8 cellular contexts compared by ENCODE assay signal in the genomic region with DNA sequence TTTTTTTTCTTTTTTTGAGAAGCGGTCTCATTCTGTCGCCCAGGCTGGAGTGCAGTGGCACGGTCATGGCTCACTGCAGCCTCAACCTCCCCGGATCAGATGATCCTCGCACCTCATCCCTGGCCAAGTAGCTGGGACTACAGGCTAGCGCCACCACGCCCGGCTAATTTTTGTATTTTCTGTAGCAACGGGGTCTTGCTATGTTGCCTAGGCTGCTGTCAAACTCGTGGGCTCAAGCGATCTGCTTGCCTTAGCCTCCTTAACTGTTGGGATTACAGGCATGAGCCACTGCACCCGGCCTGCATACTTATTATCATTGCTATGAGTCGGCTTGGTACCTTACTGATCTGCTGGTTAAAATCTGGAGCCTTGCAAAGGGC. TPM values are rescaled to one million over a fixed set of nuclear protein-coding genes. Genes with fewer than 3 reads are reported as not detected.
DNase-seq lines count a peak whose midpoint lies in the region; ATAC-seq and TF ChIP-seq lines count a peak whose summit lies in the region.

No MANE protein-coding gene starts in this region.

- H3K4me2 ChIP-seq in osteoblast (ENCODE audit: insufficient read depth, low read length): peak overlapping the region; percentile 86

- H3K79me2 ChIP-seq in osteoblast (ENCODE audit: insufficient read depth, low read length): peaks cover 48% of the 10 kb centered on the region

- H3K4me1 Mint-ChIP-seq in activated B cell treated with CpG ODN at 0.5 μM for 24 hours: peaks cover 82% of the 10 kb centered on the region

- H3K9me3 ChIP-seq in BE2C: no peaks in the 10 kb centered on the region
- no peaks in the 10 kb centered on the region for H3K9me3 ChIP-seq in HEK293 (ENCODE audit: control insufficient read depth, insufficient read depth, low read depth, low read length)
- no peaks in the 10 kb centered on the region for H3K9me3 ChIP-seq in osteoblast (ENCODE audit: low read depth, low read length)

- peak overlapping the region; percentile 98 for H3K4me3 Mint-ChIP-seq in activated B cell treated with CpG ODN at 0.5 μM for 24 hours

- peaks cover 58% of the 10 kb centered on the region for H3K36me3 Mint-ChIP-seq in activated B cell treated with CpG ODN at 0.5 μM for 24 hours (ENCODE audit: low read depth)

- H4K20me1 ChIP-seq in osteoblast (ENCODE audit: insufficient read depth, low read length): peaks cover 14% of the 10 kb centered on the region

- in situ Hi-C loops in KBM-7 (cut with MboI; ENCODE audit: low pct_unique_long_range_greater_than_20kb, low sequenced_read_pairs): no loop called here

- H3K27ac ChIP-seq in HEK293 (ENCODE audit: extremely low read depth, low read depth, low read length) (peak overlapping the region; percentile 53), osteoblast (ENCODE audit: low read depth, low read length) (peak overlapping the region; percentile 93)

- POLR2A ChIA-PET in HEK293 (lab: Yijun Ruan, JAX): no interaction called here
- POLR2A ChIA-PET in activated B cell treated with CpG ODN at 0.5 μM for 24 hours (lab: Charles Lee): interaction anchor here (1.4 kb wide), 1 partner anchor 31 kb away, joined by 5 read pairs; the partner anchor contains the start of genes CENPP and NOL8

- peak overlapping the region; percentile 98 for H3K27ac Mint-ChIP-seq in activated B cell treated with CpG ODN at 0.5 μM for 24 hours

- ATAC-seq in activated B cell treated with CpG ODN at 0.5 μM for 24 hours (ENCODE audit: low read depth) (peak; percentile 7), HG02885 (IDR thresholded peaks at IDR 0.05; ENCODE audit: poor library complexity, unreplicated experiment) (no peak), GM19035 (IDR thresholded peaks at IDR 0.05; ENCODE audit: unreplicated experiment) (no peak)

- no peaks in the 10 kb centered on the region for H3K27me3 Mint-ChIP-seq in activated B cell treated with CpG ODN at 0.5 μM for 24 hours

- TF ChIP-seq CTCF in BE2C (IDR thresholded peaks at IDR 0.05; ENCODE audit: low read depth, low read length) (no peak), HEK293 (tag by site-specific recombination; IDR thresholded peaks at IDR 0.05) (no peak), activated B cell treated with CpG ODN at 0.5 μM for 24 hours (IDR thresholded peaks at IDR 0.05) (no peak), fibroblast of mammary gland (conservative IDR thresholded peaks at IDR 0.05; ENCODE audit: control insufficient read depth, insufficient read depth, low read depth, low read length) (no peak), osteoblast (IDR thresholded peaks at IDR 0.05; ENCODE audit: extremely low read depth, low read depth, low read length) (no peak)

- H3K27me3 ChIP-seq in BE2C: no peaks in the 10 kb centered on the region
- H3K27me3 ChIP-seq in osteoblast (ENCODE audit: insufficient read depth, low read length): no peaks in the 10 kb centered on the region

- peaks cover 51% of the 10 kb centered on the region for H3K36me3 ChIP-seq in BE2C
- H3K36me3 ChIP-seq in HEK293 (ENCODE audit: control insufficient read depth in 2 of 2, insufficient read depth in 1 of 2, low read length in 2 of 2): peaks cover 7 to 45% of the 10 kb centered on the region in 2 experiments
- H3K36me3 ChIP-seq in osteoblast (ENCODE audit: insufficient read depth, low read length): peaks cover 38% of the 10 kb centered on the region

- no peaks in the 10 kb centered on the region for H3K9me3 Mint-ChIP-seq in activated B cell treated with CpG ODN at 0.5 μM for 24 hours

- H2AFZ ChIP-seq in osteoblast (ENCODE audit: low read length): peak overlapping the region; percentile 88

- H3K4me1 ChIP-seq in BE2C (no peaks in the 10 kb centered on the region), HEK293 (ENCODE audit: control insufficient read depth, insufficient read depth, low read length) (no peaks in the 10 kb centered on the region; the same call in 1 of the 2 replicates), osteoblast (ENCODE audit: insufficient read depth, low read length) (peaks cover 23% of the 10 kb centered on the region)

- peak overlapping the region; percentile 80 for H3K4me3 ChIP-seq in BE2C (ENCODE audit: low read depth, low read length)
- H3K4me3 ChIP-seq in HEK293 (ENCODE audit: low read depth, low read length): peak overlapping the region; percentile 98
- peak overlapping the region; percentile 96 for H3K4me3 ChIP-seq in fibroblast of mammary gland (ENCODE audit: control insufficient read depth, low read depth, low read length)
- peak overlapping the region; percentile 81 for H3K4me3 ChIP-seq in osteoblast (ENCODE audit: insufficient read depth, low read length)

- CTCF ChIA-PET in HEK293 (lab: Yijun Ruan, JAX) (no interaction called here), activated B cell treated with CpG ODN at 0.5 μM for 24 hours (lab: Charles Lee) (no interaction called here)

- intact Hi-C loops in activated B cell treated with CpG ODN at 0.5 μM for 24 hours (cut with micrococcal nuclease): no loop called here

- DNase-seq in BE2C (peak; percentile 16), activated B cell treated with CpG ODN at 0.5 μM for 24 hours (no peak), fibroblast of mammary gland (ENCODE audit: low read depth) (peak; percentile 34), osteoblast (ENCODE audit: insufficient read length, low spot score, missing footprints) (no peak), KBM-7 (no peak)

TF ChIP-seq in HEK293, 187 proteins besides CTCF, POLR2A, EP300 and RAD21 (continues in another document):
- TF ChIP-seq ZNF701 (tag by site-specific recombination; IDR thresholded peaks at IDR 0.05) (no peak), ZNF335 (tag by site-specific recombination; conservative IDR thresholded peaks at IDR 0.05) (peak; percentile 61)
- TF ChIP-seq, protein P1, sequence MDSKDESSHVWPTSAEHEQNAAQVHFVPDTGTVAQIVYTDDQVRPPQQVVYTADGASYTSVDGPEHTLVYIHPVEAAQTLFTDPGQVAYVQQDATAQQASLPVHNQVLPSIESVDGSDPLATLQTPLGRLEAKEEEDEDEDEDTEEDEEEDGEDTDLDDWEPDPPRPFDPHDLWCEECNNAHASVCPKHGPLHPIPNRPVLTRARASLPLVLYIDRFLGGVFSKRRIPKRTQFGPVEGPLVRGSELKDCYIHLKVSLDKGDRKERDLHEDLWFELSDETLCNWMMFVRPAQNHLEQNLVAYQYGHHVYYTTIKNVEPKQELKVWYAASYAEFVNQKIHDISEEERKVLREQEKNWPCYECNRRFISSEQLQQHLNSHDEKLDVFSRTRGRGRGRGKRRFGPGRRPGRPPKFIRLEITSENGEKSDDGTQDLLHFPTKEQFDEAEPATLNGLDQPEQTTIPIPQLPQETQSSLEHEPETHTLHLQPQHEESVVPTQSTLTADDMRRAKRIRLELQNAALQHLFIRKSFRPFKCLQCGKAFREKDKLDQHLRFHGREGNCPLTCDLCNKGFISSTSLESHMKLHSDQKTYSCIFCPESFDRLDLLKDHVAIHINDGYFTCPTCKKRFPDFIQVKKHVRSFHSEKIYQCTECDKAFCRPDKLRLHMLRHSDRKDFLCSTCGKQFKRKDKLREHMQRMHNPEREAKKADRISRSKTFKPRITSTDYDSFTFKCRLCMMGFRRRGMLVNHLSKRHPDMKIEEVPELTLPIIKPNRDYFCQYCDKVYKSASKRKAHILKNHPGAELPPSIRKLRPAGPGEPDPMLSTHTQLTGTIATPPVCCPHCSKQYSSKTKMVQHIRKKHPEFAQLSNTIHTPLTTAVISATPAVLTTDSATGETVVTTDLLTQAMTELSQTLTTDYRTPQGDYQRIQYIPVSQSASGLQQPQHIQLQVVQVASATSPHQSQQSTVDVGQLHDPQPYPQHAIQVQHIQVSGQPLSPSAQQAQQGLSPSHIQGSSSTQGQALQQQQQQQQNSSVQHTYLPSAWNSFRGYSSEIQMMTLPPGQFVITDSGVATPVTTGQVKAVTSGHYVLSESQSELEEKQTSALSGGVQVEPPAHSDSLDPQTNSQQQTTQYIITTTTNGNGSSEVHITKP (tag by site-specific recombination; IDR thresholded peaks at IDR 0.05): peak; percentile 46
- TF ChIP-seq, protein P2, sequence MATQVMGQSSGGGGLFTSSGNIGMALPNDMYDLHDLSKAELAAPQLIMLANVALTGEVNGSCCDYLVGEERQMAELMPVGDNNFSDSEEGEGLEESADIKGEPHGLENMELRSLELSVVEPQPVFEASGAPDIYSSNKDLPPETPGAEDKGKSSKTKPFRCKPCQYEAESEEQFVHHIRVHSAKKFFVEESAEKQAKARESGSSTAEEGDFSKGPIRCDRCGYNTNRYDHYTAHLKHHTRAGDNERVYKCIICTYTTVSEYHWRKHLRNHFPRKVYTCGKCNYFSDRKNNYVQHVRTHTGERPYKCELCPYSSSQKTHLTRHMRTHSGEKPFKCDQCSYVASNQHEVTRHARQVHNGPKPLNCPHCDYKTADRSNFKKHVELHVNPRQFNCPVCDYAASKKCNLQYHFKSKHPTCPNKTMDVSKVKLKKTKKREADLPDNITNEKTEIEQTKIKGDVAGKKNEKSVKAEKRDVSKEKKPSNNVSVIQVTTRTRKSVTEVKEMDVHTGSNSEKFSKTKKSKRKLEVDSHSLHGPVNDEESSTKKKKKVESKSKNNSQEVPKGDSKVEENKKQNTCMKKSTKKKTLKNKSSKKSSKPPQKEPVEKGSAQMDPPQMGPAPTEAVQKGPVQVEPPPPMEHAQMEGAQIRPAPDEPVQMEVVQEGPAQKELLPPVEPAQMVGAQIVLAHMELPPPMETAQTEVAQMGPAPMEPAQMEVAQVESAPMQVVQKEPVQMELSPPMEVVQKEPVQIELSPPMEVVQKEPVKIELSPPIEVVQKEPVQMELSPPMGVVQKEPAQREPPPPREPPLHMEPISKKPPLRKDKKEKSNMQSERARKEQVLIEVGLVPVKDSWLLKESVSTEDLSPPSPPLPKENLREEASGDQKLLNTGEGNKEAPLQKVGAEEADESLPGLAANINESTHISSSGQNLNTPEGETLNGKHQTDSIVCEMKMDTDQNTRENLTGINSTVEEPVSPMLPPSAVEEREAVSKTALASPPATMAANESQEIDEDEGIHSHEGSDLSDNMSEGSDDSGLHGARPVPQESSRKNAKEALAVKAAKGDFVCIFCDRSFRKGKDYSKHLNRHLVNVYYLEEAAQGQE (tag by site-specific recombination; IDR thresholded peaks at IDR 0.05): no peak

RNA-seq across cellular contexts. Expression of gene IARS1, which starts 0.8 kb away (rescaled TPM):
- 193 TPM for polyA plus RNA-seq in BE2C (2012; ENCODE audit: insufficient read depth, insufficient read length, low read depth)
- total RNA-seq in activated B cell treated with CpG ODN at 0.5 μM for 24 hours (176 and 205 TPM in 2 replicates), osteoblast (491 and 529 TPM in 2 replicates)

RNA-seq across cellular contexts. Expression of gene NOL8, which starts 30.9 kb away (rescaled TPM):
- 36.8 TPM for polyA plus RNA-seq in BE2C (2012; ENCODE audit: insufficient read depth, insufficient read length, low read depth)
- total RNA-seq in activated B cell treated with CpG ODN at 0.5 μM for 24 hours: 67.0 and 78.4 TPM in 2 replicates
- 28.2 and 32.4 TPM in 2 replicates for total RNA-seq in osteoblast

RNA-seq across cellular contexts. Expression of gene CENPP, which starts 31.5 kb away (rescaled TPM):
- 4.3 TPM for polyA plus RNA-seq in BE2C (2012; ENCODE audit: insufficient read depth, insufficient read length, low read depth)
- total RNA-seq in activated B cell treated with CpG ODN at 0.5 μM for 24 hours (5.7 and 5.9 TPM in 2 replicates), osteoblast (4.7 and 5.4 TPM in 2 replicates)

Comparison
In these comparisons a context has a peak if more than half of its experiments do, and no peak if none do; other contexts are left out.
1. DNase-seq: peak in BE2C (single experiment) and fibroblast of mammary gland (single experiment); none in activated B cell treated with CpG ODN at 0.5 μM for 24 hours (single experiment), osteoblast (single experiment) and KBM-7 (single experiment).
2. Peak in every context shown above with its lines, with median percentiles within 50 percentile points of each other: H3K4me3 ChIP-seq.